Comparison of ENCODE assay signal across 1 cellular context in genomic region chr12:4979737-4980136, GRCh38.
TF ChIP-seq lines count a peak whose summit lies in the region.

No MANE protein-coding gene starts in this region.

TF ChIP-seq in GM12878, 131 proteins besides CTCF, POLR2A, EP300 and RAD21 (continued from another document):
- TF ChIP-seq RELB (IDR thresholded peaks at IDR 0.05; ENCODE audit: low read depth) (no peak), E4F1 (IDR thresholded peaks at IDR 0.05; ENCODE audit: borderline replicate concordance, partially characterized antibody) (no peak), MTA3 (IDR thresholded peaks at IDR 0.05; ENCODE audit: borderline replicate concordance, low read length) (no peak; the same call in 1 of the 2 replicates), NFIC (IDR thresholded peaks at IDR 0.05; ENCODE audit: low read depth, low read length) (0 out of 2 replicates have a peak, but pooled peaks have one; percentile 57), SREBF2 (IDR thresholded peaks at IDR 0.05; ENCODE audit: low read length) (no peak), HDAC6 (IDR thresholded peaks at IDR 0.05; ENCODE audit: unreplicated experiment) (no peak), FOXK2 (IDR thresholded peaks at IDR 0.05) (no peak), PBX3 (IDR thresholded peaks at IDR 0.05; ENCODE audit: insufficient replicate concordance, low read depth, low read length) (no peak), CHD4 (IDR thresholded peaks at IDR 0.05) (no peak), SUZ12 (IDR thresholded peaks at IDR 0.05; ENCODE audit: unreplicated experiment) (no peak), IRF5 (IDR thresholded peaks at IDR 0.05; ENCODE audit: borderline replicate concordance) (no peak), ZZZ3 (IDR thresholded peaks at IDR 0.05; ENCODE audit: control insufficient read depth, insufficient read length, low read depth) (no peak)
